ENCODE assay signal across 25 cellular contexts in the genomic region with DNA sequence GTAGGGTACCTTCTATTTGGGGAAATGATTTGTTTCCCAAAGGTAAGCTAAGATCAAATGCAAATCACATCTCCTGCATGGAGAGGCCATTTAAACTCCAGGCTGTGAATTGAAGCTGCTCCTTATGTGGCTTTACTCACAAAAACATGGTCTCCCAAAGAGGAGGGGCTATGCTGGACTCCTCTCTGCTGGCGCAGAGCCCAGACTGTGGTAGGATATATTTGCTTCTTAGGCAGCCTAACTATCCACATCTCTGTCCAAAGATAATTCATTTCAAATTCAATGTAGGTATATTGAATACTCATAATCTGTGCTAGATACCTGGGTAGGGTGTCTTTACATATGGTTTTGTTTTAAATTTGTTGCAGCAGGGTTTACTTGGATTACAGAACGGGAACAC.
DNase-seq lines count a peak whose midpoint lies in the region; ATAC-seq and TF ChIP-seq lines count a peak whose summit lies in the region.
"Had no signal": no experiment of that assay in that cellular context is flagged by ENCODE, and none has a peak within 500 bp of the region (broad histone marks: within the 10 kb centered on the region; RNA-seq: fewer than 3 reads in every experiment).

No MANE protein-coding gene starts in this region.

- H3K4me1 ChIP-seq in foreskin keratinocyte, result no peaks in the 10 kb centered on the region
- H3K4me1 ChIP-seq: gastrocnemius medialis, HAP-1, upper lobe of right lung had no signal

- H3K4me3 ChIP-seq in fibroblast of mammary gland (ENCODE audit: control insufficient read depth, low read depth, low read length), result no peak overlapping the region
- H3K4me3 ChIP-seq in H7 (ENCODE audit: insufficient read depth, low read depth, low read length), result no peak overlapping the region
- H3K4me3 ChIP-seq: gastrocnemius medialis, HAP-1, K562, right lobe of liver, upper lobe of right lung had no signal

- DNase-seq in DMS79 (lab: John Stamatoyannopoulos, UW) (peak; percentile 55), G401 (ENCODE audit: low spot score) (peak; percentile 8), NCI-H446 treated with DMSO at 0.1 percent for 48 hours (lab: John Stamatoyannopoulos, UW) (peak; percentile 2), fibroblast of mammary gland (ENCODE audit: low read depth) (peak; percentile 4), foreskin keratinocyte (no peak), H7 (no peak)
- DNase-seq in stimulated activated CD4-positive, alpha-beta T cell treated with anti-CD3 and anti-CD28 coated beads, Interleukin-2, amount 100 ng/mL, for 48 hours, result no peak
- DNase-seq: activated CD4-positive, alpha-beta T cell treated with anti-CD3 and anti-CD28 coated beads for 1 hour; activated T-cell treated with anti-CD3 and anti-CD28 coated beads for 4 hours; anterior cingulate cortex; caudate nucleus; gastrocnemius medialis; left colon; MM.1S; NCI-H1694 treated with DMSO at 0.1 percent for 48 hours; NCI-H2227 treated with DMSO at 0.1 percent for 48 hours; NCI-H774; right lobe of liver; stimulated activated CD4-positive, alpha-beta T cell treated with anti-CD3 and anti-CD28 coated beads, Interleukin-12 subunit alpha, Interleukin-12 subunit beta, amount 100 ng/mL, for 4 hours; stimulated activated CD4-positive, alpha-beta T cell treated with anti-CD3 and anti-CD28 coated beads, Interleukin-4, amount 100 ng/mL, for 24 hours; upper lobe of right lung had no signal

- H3K36me3 ChIP-seq in H7 (replicated peaks; ENCODE audit: control insufficient read depth, insufficient read depth, low read length), result no peaks in the 10 kb centered on the region
- H3K36me3 ChIP-seq: gastrocnemius medialis, HAP-1, right lobe of liver, upper lobe of right lung had no signal

- H3K27ac ChIP-seq in foreskin keratinocyte, result no peak overlapping the region
- H3K27ac ChIP-seq: C4-2B, gastrocnemius medialis, right lobe of liver, upper lobe of right lung had no signal

- peaks cover 18% of the 10 kb centered on the region for H3K27me3 ChIP-seq in foreskin keratinocyte
- no peaks in the 10 kb centered on the region for H3K27me3 ChIP-seq in H7 (ENCODE audit: control insufficient read depth, insufficient read depth, low read length)
- H3K27me3 ChIP-seq: gastrocnemius medialis, right lobe of liver, upper lobe of right lung had no signal

- TF ChIP-seq CTCF in fibroblast of mammary gland (conservative IDR thresholded peaks at IDR 0.05; ENCODE audit: control insufficient read depth, insufficient read depth, low read depth, low read length) (no peak), foreskin keratinocyte (conservative IDR thresholded peaks at IDR 0.05) (no peak)

- ATAC-seq in foreskin keratinocyte, result no peak
- ATAC-seq: gastrocnemius medialis; K562; left colon; stimulated activated effector memory CD8-positive, alpha-beta T cell treated with anti-CD3 and anti-CD28 coated beads, Interleukin-12 subunit alpha, Interleukin-12 subunit beta, amount 100 ng/mL, for 72 hours; upper lobe of right lung had no signal

- in situ Hi-C loops in G401 (cut with HindIII; ENCODE audit: low sequenced_read_pairs), result no loop called here

Comparison
In these comparisons a context has a peak if more than half of its experiments do, and no peak if none do; other contexts are left out.
1. DNase-seq: peak in DMS79 (single experiment), G401 (single experiment), NCI-H446 treated with DMSO at 0.1 percent for 48 hours (single experiment) and fibroblast of mammary gland (single experiment); none in foreskin keratinocyte (0 of 2), H7 (single experiment) and stimulated activated CD4-positive, alpha-beta T cell treated with anti-CD3 and anti-CD28 coated beads, Interleukin-2, amount 100 ng/mL, for 48 hours (0 of 2).